Comparison of ENCODE assay signal across 1 cellular context in the genomic region with DNA sequence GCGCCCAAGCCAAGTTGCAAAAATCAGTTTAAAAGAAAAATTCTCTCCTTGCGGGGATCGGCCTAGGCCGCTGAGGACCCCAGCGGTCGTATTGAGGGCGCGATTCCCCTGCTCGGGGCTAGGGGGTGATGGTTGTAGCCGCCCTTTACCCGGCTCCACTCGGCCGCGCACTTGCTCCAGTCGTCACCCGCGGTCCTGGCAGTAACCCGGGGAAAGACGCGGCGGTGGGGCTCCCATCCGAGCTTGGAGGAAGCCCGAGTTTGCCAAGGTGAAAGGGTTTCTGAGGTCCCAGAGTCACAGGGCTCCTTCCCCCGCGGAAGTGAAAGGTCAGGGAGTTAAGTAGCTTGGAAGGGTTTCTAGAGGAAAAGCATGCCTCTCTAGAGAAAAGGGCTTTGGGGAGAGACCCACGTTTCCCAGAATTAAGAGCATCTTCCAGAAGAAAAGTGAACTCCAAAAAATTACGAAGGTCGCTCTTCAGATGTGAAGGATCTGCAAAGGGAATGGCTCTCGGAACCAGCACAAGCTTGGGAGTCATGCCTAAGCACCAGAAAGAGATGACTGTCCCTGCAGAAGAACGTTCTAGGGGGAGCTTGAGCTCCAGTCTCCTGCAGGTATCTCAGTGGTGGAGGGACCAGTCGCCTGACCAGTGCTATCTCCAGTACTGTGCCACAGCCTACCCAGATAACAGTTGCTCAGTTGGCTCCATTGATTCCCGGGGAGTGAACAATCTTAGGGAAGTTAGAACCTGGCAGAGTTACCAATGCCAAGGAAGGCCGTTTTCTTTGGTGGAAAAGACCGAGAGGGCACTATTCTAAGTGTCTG.
A peak's percentile ranks its signal among the peaks of the same experiment; 100 is the strongest.
TF ChIP-seq lines count a peak whose summit lies in the region.

No MANE protein-coding gene starts in this region.

TF ChIP-seq in GM12878, 131 proteins besides CTCF, POLR2A, EP300 and RAD21 (continues in another document):
- no peak for TF ChIP-seq ZZZ3 (IDR thresholded peaks at IDR 0.05; ENCODE audit: control insufficient read depth, insufficient read length, low read depth)
- no peak for TF ChIP-seq JUNB (IDR thresholded peaks at IDR 0.05)
- TF ChIP-seq SPI1 (IDR thresholded peaks at IDR 0.05; ENCODE audit: borderline replicate concordance, insufficient read depth, low read depth, low read length): no peak
- no peak for TF ChIP-seq KLF5 (IDR thresholded peaks at IDR 0.05; ENCODE audit: partially characterized antibody)
- TF ChIP-seq KDM1A (IDR thresholded peaks at IDR 0.05; ENCODE audit: borderline replicate concordance): no peak
- TF ChIP-seq, protein P1, sequence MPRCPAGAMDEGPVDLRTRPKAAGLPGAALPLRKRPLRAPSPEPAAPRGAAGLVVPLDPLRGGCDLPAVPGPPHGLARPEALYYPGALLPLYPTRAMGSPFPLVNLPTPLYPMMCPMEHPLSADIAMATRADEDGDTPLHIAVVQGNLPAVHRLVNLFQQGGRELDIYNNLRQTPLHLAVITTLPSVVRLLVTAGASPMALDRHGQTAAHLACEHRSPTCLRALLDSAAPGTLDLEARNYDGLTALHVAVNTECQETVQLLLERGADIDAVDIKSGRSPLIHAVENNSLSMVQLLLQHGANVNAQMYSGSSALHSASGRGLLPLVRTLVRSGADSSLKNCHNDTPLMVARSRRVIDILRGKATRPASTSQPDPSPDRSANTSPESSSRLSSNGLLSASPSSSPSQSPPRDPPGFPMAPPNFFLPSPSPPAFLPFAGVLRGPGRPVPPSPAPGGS (IDR thresholded peaks at IDR 0.05; ENCODE audit: borderline replicate concordance, insufficient read depth, low read depth, low read length, poor library complexity, severe bottlenecking): no peak
- TF ChIP-seq POLR2AphosphoS2 (IDR thresholded peaks at IDR 0.05; ENCODE audit: low read depth, low read length): no peak
- TF ChIP-seq, protein P2, sequence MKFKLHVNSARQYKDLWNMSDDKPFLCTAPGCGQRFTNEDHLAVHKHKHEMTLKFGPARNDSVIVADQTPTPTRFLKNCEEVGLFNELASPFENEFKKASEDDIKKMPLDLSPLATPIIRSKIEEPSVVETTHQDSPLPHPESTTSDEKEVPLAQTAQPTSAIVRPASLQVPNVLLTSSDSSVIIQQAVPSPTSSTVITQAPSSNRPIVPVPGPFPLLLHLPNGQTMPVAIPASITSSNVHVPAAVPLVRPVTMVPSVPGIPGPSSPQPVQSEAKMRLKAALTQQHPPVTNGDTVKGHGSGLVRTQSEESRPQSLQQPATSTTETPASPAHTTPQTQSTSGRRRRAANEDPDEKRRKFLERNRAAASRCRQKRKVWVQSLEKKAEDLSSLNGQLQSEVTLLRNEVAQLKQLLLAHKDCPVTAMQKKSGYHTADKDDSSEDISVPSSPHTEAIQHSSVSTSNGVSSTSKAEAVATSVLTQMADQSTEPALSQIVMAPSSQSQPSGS (IDR thresholded peaks at IDR 0.05; ENCODE audit: low read length): no peak
- TF ChIP-seq, protein P3, sequence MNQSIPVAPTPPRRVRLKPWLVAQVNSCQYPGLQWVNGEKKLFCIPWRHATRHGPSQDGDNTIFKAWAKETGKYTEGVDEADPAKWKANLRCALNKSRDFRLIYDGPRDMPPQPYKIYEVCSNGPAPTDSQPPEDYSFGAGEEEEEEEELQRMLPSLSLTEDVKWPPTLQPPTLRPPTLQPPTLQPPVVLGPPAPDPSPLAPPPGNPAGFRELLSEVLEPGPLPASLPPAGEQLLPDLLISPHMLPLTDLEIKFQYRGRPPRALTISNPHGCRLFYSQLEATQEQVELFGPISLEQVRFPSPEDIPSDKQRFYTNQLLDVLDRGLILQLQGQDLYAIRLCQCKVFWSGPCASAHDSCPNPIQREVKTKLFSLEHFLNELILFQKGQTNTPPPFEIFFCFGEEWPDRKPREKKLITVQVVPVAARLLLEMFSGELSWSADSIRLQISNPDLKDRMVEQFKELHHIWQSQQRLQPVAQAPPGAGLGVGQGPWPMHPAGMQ (IDR thresholded peaks at IDR 0.05; ENCODE audit: borderline replicate concordance): no peak
- no peak for TF ChIP-seq HDAC2 (IDR thresholded peaks at IDR 0.05)
- TF ChIP-seq FOS (IDR thresholded peaks at IDR 0.05; ENCODE audit: borderline replicate concordance, extremely low read depth, insufficient read length): no peak
- TF ChIP-seq YY1 (IDR thresholded peaks at IDR 0.05; ENCODE audit: low read depth, low read length): 0 out of 2 replicates have a peak, but pooled peaks have one; percentile 3
- no peak for TF ChIP-seq NBN (IDR thresholded peaks at IDR 0.05)
- TF ChIP-seq CBFB (IDR thresholded peaks at IDR 0.05; ENCODE audit: low read depth): no peak
- TF ChIP-seq, protein P4, sequence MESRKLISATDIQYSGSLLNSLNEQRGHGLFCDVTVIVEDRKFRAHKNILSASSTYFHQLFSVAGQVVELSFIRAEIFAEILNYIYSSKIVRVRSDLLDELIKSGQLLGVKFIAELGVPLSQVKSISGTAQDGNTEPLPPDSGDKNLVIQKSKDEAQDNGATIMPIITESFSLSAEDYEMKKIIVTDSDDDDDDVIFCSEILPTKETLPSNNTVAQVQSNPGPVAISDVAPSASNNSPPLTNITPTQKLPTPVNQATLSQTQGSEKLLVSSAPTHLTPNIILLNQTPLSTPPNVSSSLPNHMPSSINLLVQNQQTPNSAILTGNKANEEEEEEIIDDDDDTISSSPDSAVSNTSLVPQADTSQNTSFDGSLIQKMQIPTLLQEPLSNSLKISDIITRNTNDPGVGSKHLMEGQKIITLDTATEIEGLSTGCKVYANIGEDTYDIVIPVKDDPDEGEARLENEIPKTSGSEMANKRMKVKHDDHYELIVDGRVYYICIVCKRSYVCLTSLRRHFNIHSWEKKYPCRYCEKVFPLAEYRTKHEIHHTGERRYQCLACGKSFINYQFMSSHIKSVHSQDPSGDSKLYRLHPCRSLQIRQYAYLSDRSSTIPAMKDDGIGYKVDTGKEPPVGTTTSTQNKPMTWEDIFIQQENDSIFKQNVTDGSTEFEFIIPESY (IDR thresholded peaks at IDR 0.05): no peak
- TF ChIP-seq, protein P5, sequence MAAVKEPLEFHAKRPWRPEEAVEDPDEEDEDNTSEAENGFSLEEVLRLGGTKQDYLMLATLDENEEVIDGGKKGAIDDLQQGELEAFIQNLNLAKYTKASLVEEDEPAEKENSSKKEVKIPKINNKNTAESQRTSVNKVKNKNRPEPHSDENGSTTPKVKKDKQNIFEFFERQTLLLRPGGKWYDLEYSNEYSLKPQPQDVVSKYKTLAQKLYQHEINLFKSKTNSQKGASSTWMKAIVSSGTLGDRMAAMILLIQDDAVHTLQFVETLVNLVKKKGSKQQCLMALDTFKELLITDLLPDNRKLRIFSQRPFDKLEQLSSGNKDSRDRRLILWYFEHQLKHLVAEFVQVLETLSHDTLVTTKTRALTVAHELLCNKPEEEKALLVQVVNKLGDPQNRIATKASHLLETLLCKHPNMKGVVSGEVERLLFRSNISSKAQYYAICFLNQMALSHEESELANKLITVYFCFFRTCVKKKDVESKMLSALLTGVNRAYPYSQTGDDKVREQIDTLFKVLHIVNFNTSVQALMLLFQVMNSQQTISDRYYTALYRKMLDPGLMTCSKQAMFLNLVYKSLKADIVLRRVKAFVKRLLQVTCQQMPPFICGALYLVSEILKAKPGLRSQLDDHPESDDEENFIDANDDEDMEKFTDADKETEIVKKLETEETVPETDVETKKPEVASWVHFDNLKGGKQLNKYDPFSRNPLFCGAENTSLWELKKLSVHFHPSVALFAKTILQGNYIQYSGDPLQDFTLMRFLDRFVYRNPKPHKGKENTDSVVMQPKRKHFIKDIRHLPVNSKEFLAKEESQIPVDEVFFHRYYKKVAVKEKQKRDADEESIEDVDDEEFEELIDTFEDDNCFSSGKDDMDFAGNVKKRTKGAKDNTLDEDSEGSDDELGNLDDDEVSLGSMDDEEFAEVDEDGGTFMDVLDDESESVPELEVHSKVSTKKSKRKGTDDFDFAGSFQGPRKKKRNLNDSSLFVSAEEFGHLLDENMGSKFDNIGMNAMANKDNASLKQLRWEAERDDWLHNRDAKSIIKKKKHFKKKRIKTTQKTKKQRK (IDR thresholded peaks at IDR 0.05; ENCODE audit: low read depth, low read length): no peak
- TF ChIP-seq, protein P6, sequence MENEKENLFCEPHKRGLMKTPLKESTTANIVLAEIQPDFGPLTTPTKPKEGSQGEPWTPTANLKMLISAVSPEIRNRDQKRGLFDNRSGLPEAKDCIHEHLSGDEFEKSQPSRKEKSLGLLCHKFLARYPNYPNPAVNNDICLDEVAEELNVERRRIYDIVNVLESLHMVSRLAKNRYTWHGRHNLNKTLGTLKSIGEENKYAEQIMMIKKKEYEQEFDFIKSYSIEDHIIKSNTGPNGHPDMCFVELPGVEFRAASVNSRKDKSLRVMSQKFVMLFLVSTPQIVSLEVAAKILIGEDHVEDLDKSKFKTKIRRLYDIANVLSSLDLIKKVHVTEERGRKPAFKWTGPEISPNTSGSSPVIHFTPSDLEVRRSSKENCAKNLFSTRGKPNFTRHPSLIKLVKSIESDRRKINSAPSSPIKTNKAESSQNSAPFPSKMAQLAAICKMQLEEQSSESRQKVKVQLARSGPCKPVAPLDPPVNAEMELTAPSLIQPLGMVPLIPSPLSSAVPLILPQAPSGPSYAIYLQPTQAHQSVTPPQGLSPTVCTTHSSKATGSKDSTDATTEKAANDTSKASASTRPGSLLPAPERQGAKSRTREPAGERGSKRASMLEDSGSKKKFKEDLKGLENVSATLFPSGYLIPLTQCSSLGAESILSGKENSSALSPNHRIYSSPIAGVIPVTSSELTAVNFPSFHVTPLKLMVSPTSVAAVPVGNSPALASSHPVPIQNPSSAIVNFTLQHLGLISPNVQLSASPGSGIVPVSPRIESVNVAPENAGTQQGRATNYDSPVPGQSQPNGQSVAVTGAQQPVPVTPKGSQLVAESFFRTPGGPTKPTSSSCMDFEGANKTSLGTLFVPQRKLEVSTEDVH (IDR thresholded peaks at IDR 0.05; ENCODE audit: low read depth, partially characterized antibody): no peak
- TF ChIP-seq POU2F2 (IDR thresholded peaks at IDR 0.05; ENCODE audit: borderline replicate concordance, low read depth, low read length): no peak
- TF ChIP-seq, protein P7, sequence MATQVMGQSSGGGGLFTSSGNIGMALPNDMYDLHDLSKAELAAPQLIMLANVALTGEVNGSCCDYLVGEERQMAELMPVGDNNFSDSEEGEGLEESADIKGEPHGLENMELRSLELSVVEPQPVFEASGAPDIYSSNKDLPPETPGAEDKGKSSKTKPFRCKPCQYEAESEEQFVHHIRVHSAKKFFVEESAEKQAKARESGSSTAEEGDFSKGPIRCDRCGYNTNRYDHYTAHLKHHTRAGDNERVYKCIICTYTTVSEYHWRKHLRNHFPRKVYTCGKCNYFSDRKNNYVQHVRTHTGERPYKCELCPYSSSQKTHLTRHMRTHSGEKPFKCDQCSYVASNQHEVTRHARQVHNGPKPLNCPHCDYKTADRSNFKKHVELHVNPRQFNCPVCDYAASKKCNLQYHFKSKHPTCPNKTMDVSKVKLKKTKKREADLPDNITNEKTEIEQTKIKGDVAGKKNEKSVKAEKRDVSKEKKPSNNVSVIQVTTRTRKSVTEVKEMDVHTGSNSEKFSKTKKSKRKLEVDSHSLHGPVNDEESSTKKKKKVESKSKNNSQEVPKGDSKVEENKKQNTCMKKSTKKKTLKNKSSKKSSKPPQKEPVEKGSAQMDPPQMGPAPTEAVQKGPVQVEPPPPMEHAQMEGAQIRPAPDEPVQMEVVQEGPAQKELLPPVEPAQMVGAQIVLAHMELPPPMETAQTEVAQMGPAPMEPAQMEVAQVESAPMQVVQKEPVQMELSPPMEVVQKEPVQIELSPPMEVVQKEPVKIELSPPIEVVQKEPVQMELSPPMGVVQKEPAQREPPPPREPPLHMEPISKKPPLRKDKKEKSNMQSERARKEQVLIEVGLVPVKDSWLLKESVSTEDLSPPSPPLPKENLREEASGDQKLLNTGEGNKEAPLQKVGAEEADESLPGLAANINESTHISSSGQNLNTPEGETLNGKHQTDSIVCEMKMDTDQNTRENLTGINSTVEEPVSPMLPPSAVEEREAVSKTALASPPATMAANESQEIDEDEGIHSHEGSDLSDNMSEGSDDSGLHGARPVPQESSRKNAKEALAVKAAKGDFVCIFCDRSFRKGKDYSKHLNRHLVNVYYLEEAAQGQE (IDR thresholded peaks at IDR 0.05; ENCODE audit: low read depth, low read length): no peak
- no peak for TF ChIP-seq ASH2L (IDR thresholded peaks at IDR 0.05; ENCODE audit: borderline replicate concordance, low read depth)
- no peak for TF ChIP-seq KAT2A (conservative IDR thresholded peaks at IDR 0.05; ENCODE audit: control insufficient read depth, low read depth, low read length)
- no peak for TF ChIP-seq CHD4 (IDR thresholded peaks at IDR 0.05)
- TF ChIP-seq, protein P8, sequence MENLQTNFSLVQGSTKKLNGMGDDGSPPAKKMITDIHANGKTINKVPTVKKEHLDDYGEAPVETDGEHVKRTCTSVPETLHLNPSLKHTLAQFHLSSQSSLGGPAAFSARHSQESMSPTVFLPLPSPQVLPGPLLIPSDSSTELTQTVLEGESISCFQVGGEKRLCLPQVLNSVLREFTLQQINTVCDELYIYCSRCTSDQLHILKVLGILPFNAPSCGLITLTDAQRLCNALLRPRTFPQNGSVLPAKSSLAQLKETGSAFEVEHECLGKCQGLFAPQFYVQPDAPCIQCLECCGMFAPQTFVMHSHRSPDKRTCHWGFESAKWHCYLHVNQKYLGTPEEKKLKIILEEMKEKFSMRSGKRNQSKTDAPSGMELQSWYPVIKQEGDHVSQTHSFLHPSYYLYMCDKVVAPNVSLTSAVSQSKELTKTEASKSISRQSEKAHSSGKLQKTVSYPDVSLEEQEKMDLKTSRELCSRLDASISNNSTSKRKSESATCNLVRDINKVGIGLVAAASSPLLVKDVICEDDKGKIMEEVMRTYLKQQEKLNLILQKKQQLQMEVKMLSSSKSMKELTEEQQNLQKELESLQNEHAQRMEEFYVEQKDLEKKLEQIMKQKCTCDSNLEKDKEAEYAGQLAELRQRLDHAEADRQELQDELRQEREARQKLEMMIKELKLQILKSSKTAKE (IDR thresholded peaks at IDR 0.05; ENCODE audit: low read depth, poor library complexity, severe bottlenecking): no peak
- TF ChIP-seq, protein P9, sequence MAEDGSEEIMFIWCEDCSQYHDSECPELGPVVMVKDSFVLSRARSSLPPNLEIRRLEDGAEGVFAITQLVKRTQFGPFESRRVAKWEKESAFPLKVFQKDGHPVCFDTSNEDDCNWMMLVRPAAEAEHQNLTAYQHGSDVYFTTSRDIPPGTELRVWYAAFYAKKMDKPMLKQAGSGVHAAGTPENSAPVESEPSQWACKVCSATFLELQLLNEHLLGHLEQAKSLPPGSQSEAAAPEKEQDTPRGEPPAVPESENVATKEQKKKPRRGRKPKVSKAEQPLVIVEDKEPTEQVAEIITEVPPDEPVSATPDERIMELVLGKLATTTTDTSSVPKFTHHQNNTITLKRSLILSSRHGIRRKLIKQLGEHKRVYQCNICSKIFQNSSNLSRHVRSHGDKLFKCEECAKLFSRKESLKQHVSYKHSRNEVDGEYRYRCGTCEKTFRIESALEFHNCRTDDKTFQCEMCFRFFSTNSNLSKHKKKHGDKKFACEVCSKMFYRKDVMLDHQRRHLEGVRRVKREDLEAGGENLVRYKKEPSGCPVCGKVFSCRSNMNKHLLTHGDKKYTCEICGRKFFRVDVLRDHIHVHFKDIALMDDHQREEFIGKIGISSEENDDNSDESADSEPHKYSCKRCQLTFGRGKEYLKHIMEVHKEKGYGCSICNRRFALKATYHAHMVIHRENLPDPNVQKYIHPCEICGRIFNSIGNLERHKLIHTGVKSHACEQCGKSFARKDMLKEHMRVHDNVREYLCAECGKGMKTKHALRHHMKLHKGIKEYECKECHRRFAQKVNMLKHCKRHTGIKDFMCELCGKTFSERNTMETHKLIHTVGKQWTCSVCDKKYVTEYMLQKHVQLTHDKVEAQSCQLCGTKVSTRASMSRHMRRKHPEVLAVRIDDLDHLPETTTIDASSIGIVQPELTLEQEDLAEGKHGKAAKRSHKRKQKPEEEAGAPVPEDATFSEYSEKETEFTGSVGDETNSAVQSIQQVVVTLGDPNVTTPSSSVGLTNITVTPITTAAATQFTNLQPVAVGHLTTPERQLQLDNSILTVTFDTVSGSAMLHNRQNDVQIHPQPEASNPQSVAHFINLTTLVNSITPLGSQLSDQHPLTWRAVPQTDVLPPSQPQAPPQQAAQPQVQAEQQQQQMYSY (CRISPR knock-in tag; IDR thresholded peaks at IDR 0.05): no peak
- TF ChIP-seq FOXK2 (IDR thresholded peaks at IDR 0.05): no peak
- no peak for TF ChIP-seq CHD2 (IDR thresholded peaks at IDR 0.05; ENCODE audit: borderline replicate concordance, low read depth, low read length)
- TF ChIP-seq NR2C2 (IDR thresholded peaks at IDR 0.05; ENCODE audit: borderline replicate concordance, control insufficient read depth, insufficient read length, low read depth): no peak
- no peak for TF ChIP-seq ZNF24 (IDR thresholded peaks at IDR 0.05)
